Comparison of ENCODE assay signal across 20 cellular contexts in genomic region chr15:42553549-42553948, GRCh38. TPM values are rescaled to one million over a fixed set of nuclear protein-coding genes. Genes with fewer than 3 reads are reported as not detected.
DNase-seq lines count a peak whose midpoint lies in the region; ATAC-seq and TF ChIP-seq lines count a peak whose summit lies in the region.
"Had no signal": no experiment of that assay in that cellular context is flagged by ENCODE, and none has a peak within 500 bp of the region (broad histone marks: within the 10 kb centered on the region; RNA-seq: fewer than 3 reads in every experiment).

No MANE protein-coding gene starts in this region.

- H3K27ac Mint-ChIP-seq in activated T-cell treated with anti-CD3 and anti-CD28 coated beads, Interleukin-2, amount 50 U/mL, for 72 hours, result peak overlapping the region; percentile 69
- H3K27ac Mint-ChIP-seq in activated T-helper 17 cell treated with anti-CD3 and anti-CD28 coated beads, Interleukin-2, amount 50 U/mL, for 72 hours, result peak overlapping the region; percentile 44

- H3K9me2 ChIP-seq in Loucy (replicated peaks; ENCODE audit: low read depth, low read length), result no peaks in the 10 kb centered on the region
- H3K9me2 ChIP-seq: SK-N-SH had no signal

- TF ChIP-seq CTCF in Loucy (conservative IDR thresholded peaks at IDR 0.05; ENCODE audit: low read length) (no peak), neutrophil (IDR thresholded peaks at IDR 0.05) (no peak)

- H3K9ac ChIP-seq in Loucy (ENCODE audit: low read depth, low read length, poor library complexity, severe bottlenecking), result peak overlapping the region; percentile 28
- H3K9ac ChIP-seq: BLaER1 treated with 17β-estradiol and CSF1 and Interleukin-3, amounts not matched to agents 10 nM and 100 nM; SK-N-SH had no signal

- no peak for DNase-seq in activated T-cell treated with anti-CD3 and anti-CD28 coated beads, Interleukin-2, amount 50 U/mL, for 72 hours
- no peak for DNase-seq in activated T-cell treated with anti-CD3 and anti-CD28 coated beads, Interleukin-2, amount 50 U/mL, for 48 hours
- no peak for DNase-seq in NCI-H748 treated with DMSO at 0.1 percent for 48 hours (lab: John Stamatoyannopoulos, UW)
- no peak for DNase-seq in NCI-H510A treated with DMSO at 0.1 percent for 48 hours (lab: John Stamatoyannopoulos, UW)
- DNase-seq: DND-41, MG63, NCI-H1694 treated with DMSO at 0.1 percent for 48 hours, NCI-H510A, NCI-H82, PC-3, RPMI8226, SHP77 treated with DMSO at 0.1 percent for 48 hours, SK-N-SH had no signal

- peaks cover 41% of the 10 kb centered on the region for H3K4me1 Mint-ChIP-seq in activated T-cell treated with anti-CD3 and anti-CD28 coated beads, Interleukin-2, amount 50 U/mL, for 72 hours (ENCODE audit: low read depth)
- H3K4me1 Mint-ChIP-seq in activated T-helper 17 cell treated with anti-CD3 and anti-CD28 coated beads, Interleukin-2, amount 50 U/mL, for 72 hours, result peaks cover 17% of the 10 kb centered on the region

- H3K4me3 Mint-ChIP-seq in activated T-cell treated with anti-CD3 and anti-CD28 coated beads, Interleukin-2, amount 50 U/mL, for 72 hours, result peak overlapping the region in 1 of 2 donors; percentile 36
- H3K4me3 Mint-ChIP-seq in activated T-helper 17 cell treated with anti-CD3 and anti-CD28 coated beads, Interleukin-2, amount 50 U/mL, for 72 hours, result no peak overlapping the region

- H3K27me3 ChIP-seq in Loucy (ENCODE audit: insufficient read depth, low read length, poor library complexity, severe bottlenecking) (no peaks in the 10 kb centered on the region), neutrophil (no peaks in the 10 kb centered on the region)
- H3K27me3 ChIP-seq: BLaER1 treated with 17β-estradiol and CSF1 and Interleukin-3, amounts not matched to agents 10 nM and 100 nM; MG63 had no signal

- H3K4me1 ChIP-seq in Loucy (ENCODE audit: insufficient read depth, low read length, poor library complexity, severe bottlenecking) (peaks cover 34% of the 10 kb centered on the region), neutrophil (ENCODE audit: control insufficient read depth in 1 of 2, insufficient read depth in 1 of 2, low read depth in 1 of 2, low read length in 1 of 2) (peaks cover 24 to 30% of the 10 kb centered on the region in 2 experiments)

- peak overlapping the region; percentile 49 for H3K27ac ChIP-seq in neutrophil
- H3K27ac ChIP-seq: A549; BLaER1 treated with 17β-estradiol and CSF1 and Interleukin-3, amounts not matched to agents 10 nM and 100 nM had no signal

- H2AFZ ChIP-seq in Loucy (ENCODE audit: low read length), result no peak overlapping the region

- H3K36me3 Mint-ChIP-seq in activated T-cell treated with anti-CD3 and anti-CD28 coated beads, Interleukin-2, amount 50 U/mL, for 72 hours (ENCODE audit: insufficient read depth in 2 of 2), result peaks cover 5 to 15% of the 10 kb centered on the region in 2 donors
- peaks cover 54% of the 10 kb centered on the region for H3K36me3 Mint-ChIP-seq in activated T-helper 17 cell treated with anti-CD3 and anti-CD28 coated beads, Interleukin-2, amount 50 U/mL, for 72 hours (ENCODE audit: low read depth)

- H4K20me1 ChIP-seq in Loucy (ENCODE audit: insufficient read depth, low read length, poor library complexity, severe bottlenecking), result peaks cover 15% of the 10 kb centered on the region

- H3K27me3 Mint-ChIP-seq in activated T-cell treated with anti-CD3 and anti-CD28 coated beads, Interleukin-2, amount 50 U/mL, for 72 hours (ENCODE audit: low read depth), result no peaks in the 10 kb centered on the region
- H3K27me3 Mint-ChIP-seq in activated T-helper 17 cell treated with anti-CD3 and anti-CD28 coated beads, Interleukin-2, amount 50 U/mL, for 72 hours, result no peaks in the 10 kb centered on the region

- H3K4me2 ChIP-seq in Loucy (ENCODE audit: low read depth, low read length, poor library complexity, severe bottlenecking), result peak overlapping the region; percentile 96
- H3K4me2 ChIP-seq: A549, SK-N-SH had no signal

- H3K4me3 ChIP-seq in Loucy (ENCODE audit: low read length, poor library complexity, severe bottlenecking) (peak overlapping the region; percentile 26), neutrophil (ENCODE audit: low read depth in 1 of 2, low read length in 1 of 2) (no peak overlapping the region)
- H3K4me3 ChIP-seq: A549; BLaER1 treated with 17β-estradiol and CSF1 and Interleukin-3, amounts not matched to agents 10 nM and 100 nM; MG63 had no signal

- peaks cover 2% of the 10 kb centered on the region; the same call in 1 of the 2 replicates for H3F3A ChIP-seq in Loucy (ENCODE audit: low read depth)

- H3K79me2 ChIP-seq in Loucy (ENCODE audit: insufficient read depth, low read length), result peaks cover 86% of the 10 kb centered on the region

- H3K9me3 Mint-ChIP-seq in activated T-cell treated with anti-CD3 and anti-CD28 coated beads, Interleukin-2, amount 50 U/mL, for 72 hours, result no peaks in the 10 kb centered on the region
- H3K9me3 Mint-ChIP-seq in activated T-helper 17 cell treated with anti-CD3 and anti-CD28 coated beads, Interleukin-2, amount 50 U/mL, for 72 hours, result no peaks in the 10 kb centered on the region

- ATAC-seq in activated T-cell treated with anti-CD3 and anti-CD28 coated beads, Interleukin-2, amount 50 U/mL, for 72 hours (replicated peaks in 1 of 2), result no peak
- no peak for ATAC-seq in activated T-helper 17 cell treated with anti-CD3 and anti-CD28 coated beads, Interleukin-2, amount 50 U/mL, for 72 hours (replicated peaks)
- ATAC-seq in HG03521 (IDR thresholded peaks at IDR 0.05; ENCODE audit: unreplicated experiment), result no peak
- ATAC-seq: A549, HepG2, PC-3 had no signal

- peaks cover under 1% of the 10 kb centered on the region; the same call in 1 of the 2 replicates for H3K36me3 ChIP-seq in Loucy (ENCODE audit: insufficient read depth, low read length)
- H3K36me3 ChIP-seq in neutrophil, result peaks cover 4% of the 10 kb centered on the region

- no peaks in the 10 kb centered on the region for H3K9me3 ChIP-seq in Loucy (ENCODE audit: insufficient read depth, low read depth, low read length)
- H3K9me3 ChIP-seq in neutrophil, result no peaks in the 10 kb centered on the region
- H3K9me3 ChIP-seq: A549, MG63, SK-N-SH had no signal

RNA-seq across cellular contexts. Expression of gene HAUS2, which starts 4.9 kb away (rescaled TPM):
- total RNA-seq in activated T-cell treated with anti-CD3 and anti-CD28 coated beads, Interleukin-2, amount 50 U/mL, for 72 hours, result 10 to 100 TPM; 32.1 to 43.6 TPM
- total RNA-seq in activated T-helper 17 cell treated with anti-CD3 and anti-CD28 coated beads, Interleukin-2, amount 50 U/mL, for 72 hours, result 10 to 100 TPM; 43.4 to 61.7 TPM

RNA-seq across cellular contexts. Expression of gene LRRC57, which starts 5.0 kb away (rescaled TPM):
- total RNA-seq in activated T-cell treated with anti-CD3 and anti-CD28 coated beads, Interleukin-2, amount 50 U/mL, for 72 hours, result 10 to 100 TPM; 26.2 to 29.3 TPM
- total RNA-seq in activated T-helper 17 cell treated with anti-CD3 and anti-CD28 coated beads, Interleukin-2, amount 50 U/mL, for 72 hours, result 10 to 100 TPM; 18.7 to 21.4 TPM

RNA-seq across cellular contexts. Expression of gene STARD9, which starts 21.9 kb away (rescaled TPM):
- 1 to 10 TPM; 5.1 to 6.3 TPM for total RNA-seq in activated T-cell treated with anti-CD3 and anti-CD28 coated beads, Interleukin-2, amount 50 U/mL, for 72 hours
- total RNA-seq in activated T-helper 17 cell treated with anti-CD3 and anti-CD28 coated beads, Interleukin-2, amount 50 U/mL, for 72 hours, result 10 to 100 TPM in 1 of 2 donors, 1 to 10 TPM in 1; 9.5 to 10.9 TPM

RNA-seq across cellular contexts. Expression of gene SNAP23, which starts 58.1 kb away (rescaled TPM):
- total RNA-seq in activated T-cell treated with anti-CD3 and anti-CD28 coated beads, Interleukin-2, amount 50 U/mL, for 72 hours, result 10 to 100 TPM; 72.0 to 79.7 TPM
- total RNA-seq in activated T-helper 17 cell treated with anti-CD3 and anti-CD28 coated beads, Interleukin-2, amount 50 U/mL, for 72 hours, result 10 to 100 TPM; 48.4 to 58.8 TPM
